8 cellular contexts compared by ENCODE assay signal in the genomic region with DNA sequence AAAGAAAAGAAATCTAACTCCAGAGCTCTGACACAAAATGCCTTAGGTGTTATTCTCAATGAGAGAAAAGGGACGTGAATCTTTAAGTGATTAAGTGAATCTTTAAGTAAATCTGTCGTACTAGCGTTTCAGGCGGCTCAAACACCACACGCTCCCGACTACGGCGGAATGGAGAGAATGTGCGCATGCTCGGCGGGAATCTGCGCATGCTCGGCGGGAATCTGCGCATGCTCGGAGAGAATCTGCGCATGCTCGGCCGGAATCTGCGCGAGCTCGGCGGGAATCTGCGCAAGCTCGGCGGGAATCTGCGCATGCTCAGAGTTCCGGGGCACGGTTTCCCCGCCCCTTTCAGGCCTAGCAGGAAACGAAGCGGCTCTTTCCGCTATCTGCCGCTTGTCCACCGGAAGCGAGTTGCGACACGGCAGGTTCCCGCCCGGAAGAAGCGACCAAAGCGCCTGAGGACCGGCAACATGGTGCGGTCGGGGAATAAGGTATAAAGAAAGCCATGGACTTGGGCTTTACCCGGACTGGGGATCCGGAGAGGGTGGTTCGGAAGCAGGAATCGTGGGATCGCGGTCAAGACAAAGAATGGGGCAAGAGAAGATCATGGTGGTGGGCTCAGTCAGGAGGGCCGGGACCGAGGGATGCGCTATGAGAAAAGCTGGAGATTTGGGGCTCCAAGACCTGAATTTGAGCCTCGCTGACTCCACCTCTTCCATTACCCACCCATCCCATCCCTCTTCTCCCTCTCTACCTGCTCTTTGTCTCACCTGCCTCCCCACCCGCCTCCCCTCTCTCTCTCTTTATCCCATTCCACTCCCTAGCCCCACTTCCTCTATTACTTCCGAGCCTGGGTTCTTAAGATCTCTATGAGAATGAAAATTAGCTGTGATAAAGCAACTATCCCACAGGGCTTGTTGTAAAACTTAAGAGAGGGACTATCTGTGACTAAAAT. TPM values are rescaled to one million over a fixed set of nuclear protein-coding genes. Genes with fewer than 3 reads are reported as not detected.
A peak's percentile ranks its signal among the peaks of the same experiment; 100 is the strongest.
DNase-seq lines count a peak whose midpoint lies in the region; ATAC-seq and TF ChIP-seq lines count a peak whose summit lies in the region.

A gene (plus strand): TSS at position 382 of the 955 bp plus-strand sequence. CDS start 89 bp downstream, at position 471.

- TF ChIP-seq CTCF in DND-41 (IDR thresholded peaks at IDR 0.05; ENCODE audit: borderline replicate concordance, extremely low read depth, low read length, poor library complexity, severe bottlenecking) (peak; percentile 2), LNCaP clone FGC (IDR thresholded peaks at IDR 0.05; ENCODE audit: control insufficient read depth, extremely low read depth, insufficient read depth) (no peak), esophagus squamous epithelium (IDR thresholded peaks at IDR 0.05) (peak in 1 of 6 experiments; percentile 54)

- peaks cover 48% of the 10 kb centered on the region for H3K4me1 Mint-ChIP-seq in activated T-helper 1 cell treated with anti-CD3 and anti-CD28 coated beads, Interleukin-12 subunit alpha, Interleukin-12 subunit beta, Interleukin-2, Interleukin-4 antibody, amounts not matched to agents 30 ng/mL and 10 ng/mL and 1 ng/mL, durations not matched to agents 14 hours and 24 hours and 36 hours (ENCODE audit: low read depth)

- H2AFZ ChIP-seq in DND-41 (ENCODE audit: low read depth, low read length) = peak within 1 kb of the TSS; percentile 75

- H3K9ac ChIP-seq in DND-41 (ENCODE audit: low read depth, low read length) = peak within 1 kb of the TSS; percentile 93

- peak; percentile 97 for DNase-seq in DND-41
- DNase-seq in GOT3 (lab: John Stamatoyannopoulos, UW) = peak; percentile 93
- DNase-seq in LNCaP clone FGC (ENCODE audit: low read depth) = peak; percentile 85
- DNase-seq in RPMI8226 = peak; percentile 94
- DNase-seq in activated T-helper 1 cell treated with anti-CD3 and anti-CD28 coated beads, Interleukin-12 subunit alpha, Interleukin-12 subunit beta, Interleukin-2, Interleukin-4 antibody, amounts not matched to agents 30 ng/mL and 10 ng/mL and 1 ng/mL, durations not matched to agents 14 hours and 24 hours and 36 hours (ENCODE audit: low spot score) = peak; percentile 95
- DNase-seq in esophagus squamous epithelium (lab: John Stamatoyannopoulos, UW) = peak; percentile 64
- peak; percentile 96 for DNase-seq in myocyte (ENCODE audit: low read depth)
- peak; percentile 93 to 95 for DNase-seq in stimulated activated CD8-positive, alpha-beta memory T cell treated with anti-CD3 and anti-CD28 coated beads, Interleukin-7, amount 100 ng/mL, for 4 hours (ENCODE audit: low read depth in 2 of 2)

- no peaks in the 10 kb centered on the region for H3K27me3 Mint-ChIP-seq in activated T-helper 1 cell treated with anti-CD3 and anti-CD28 coated beads, Interleukin-12 subunit alpha, Interleukin-12 subunit beta, Interleukin-2, Interleukin-4 antibody, amounts not matched to agents 30 ng/mL and 10 ng/mL and 1 ng/mL, durations not matched to agents 14 hours and 24 hours and 36 hours (ENCODE audit: insufficient read depth)

- WGBS in esophagus squamous epithelium, 2 donors = 0% methylated on average over 34 to 35 of the region's 57 CpGs

- H3K27ac Mint-ChIP-seq in activated T-helper 1 cell treated with anti-CD3 and anti-CD28 coated beads, Interleukin-12 subunit alpha, Interleukin-12 subunit beta, Interleukin-2, Interleukin-4 antibody, amounts not matched to agents 30 ng/mL and 10 ng/mL and 1 ng/mL, durations not matched to agents 14 hours and 24 hours and 36 hours = peak within 1 kb of the TSS; percentile 98

- peak within 1 kb of the TSS; percentile 99 for H3K4me3 Mint-ChIP-seq in activated T-helper 1 cell treated with anti-CD3 and anti-CD28 coated beads, Interleukin-12 subunit alpha, Interleukin-12 subunit beta, Interleukin-2, Interleukin-4 antibody, amounts not matched to agents 30 ng/mL and 10 ng/mL and 1 ng/mL, durations not matched to agents 14 hours and 24 hours and 36 hours

- H3K9me3 Mint-ChIP-seq in activated T-helper 1 cell treated with anti-CD3 and anti-CD28 coated beads, Interleukin-12 subunit alpha, Interleukin-12 subunit beta, Interleukin-2, Interleukin-4 antibody, amounts not matched to agents 30 ng/mL and 10 ng/mL and 1 ng/mL, durations not matched to agents 14 hours and 24 hours and 36 hours = no peaks in the 10 kb centered on the region

- H3K4me2 ChIP-seq in DND-41 (ENCODE audit: insufficient read depth, low read length) = peak within 1 kb of the TSS; percentile 83

- H3K36me3 ChIP-seq in DND-41 (ENCODE audit: insufficient read depth, low read length) (peaks cover 41% of the 10 kb centered on the region), esophagus squamous epithelium (peaks cover 0 to 38% (median 0%) of the 10 kb centered on the region in 3 donors)

- intact Hi-C loops in activated T-helper 1 cell treated with anti-CD3 and anti-CD28 coated beads, Interleukin-12 subunit alpha, Interleukin-12 subunit beta, Interleukin-2, Interleukin-4 antibody, amounts not matched to agents 30 ng/mL and 10 ng/mL and 1 ng/mL, durations not matched to agents 14 hours and 24 hours and 36 hours (cut with micrococcal nuclease) = loop anchor here (1.0 kb wide), 4 partner anchors 28 to 1300 kb away; a partner anchor contains a TSS
- intact Hi-C loops in esophagus squamous epithelium (cut with DNase I) = no loop called here

- H3K4me1 ChIP-seq in DND-41 (ENCODE audit: insufficient read depth, low read length) = peaks cover 48% of the 10 kb centered on the region
- H3K4me1 ChIP-seq in esophagus squamous epithelium = peaks cover 15 to 54% (median 26%) of the 10 kb centered on the region in 3 donors

- H3K27me3 ChIP-seq in DND-41 (ENCODE audit: insufficient read depth, low read length, poor library complexity) (no peaks in the 10 kb centered on the region), esophagus squamous epithelium (no peaks in the 10 kb centered on the region)

- H4K20me1 ChIP-seq in DND-41 (ENCODE audit: insufficient read depth, low read length) = peaks cover 25% of the 10 kb centered on the region

- peak in 3 of 4 donors; percentile 31 to 67 (median 67) for TF ChIP-seq POLR2A in esophagus squamous epithelium (IDR thresholded peaks at IDR 0.05)

- H3K4me3 ChIP-seq in DND-41 (ENCODE audit: low read depth in 1 of 2, low read length in 2 of 2) = peak within 1 kb of the TSS; percentile 74 to 82
- peak within 1 kb of the TSS; percentile 96 for H3K4me3 ChIP-seq in LNCaP clone FGC (ENCODE audit: low read depth, low read length)
- H3K4me3 ChIP-seq in esophagus squamous epithelium = peak within 1 kb of the TSS; percentile 72 to 98 (median 86)

- peak; percentile 83 for ATAC-seq in DND-41 (ENCODE audit: insufficient read depth, low read depth)

- H3K36me3 Mint-ChIP-seq in activated T-helper 1 cell treated with anti-CD3 and anti-CD28 coated beads, Interleukin-12 subunit alpha, Interleukin-12 subunit beta, Interleukin-2, Interleukin-4 antibody, amounts not matched to agents 30 ng/mL and 10 ng/mL and 1 ng/mL, durations not matched to agents 14 hours and 24 hours and 36 hours (ENCODE audit: low read depth) = peaks cover 42% of the 10 kb centered on the region

- peak within 1 kb of the TSS; percentile 99 for H3K27ac ChIP-seq in DND-41 (ENCODE audit: low read length)
- peak within 1 kb of the TSS; percentile 88 to 95 (median 94) for H3K27ac ChIP-seq in esophagus squamous epithelium

- peaks cover 47% of the 10 kb centered on the region for H3K79me2 ChIP-seq in DND-41 (ENCODE audit: insufficient read depth, low read length)

- H3K9me3 ChIP-seq in DND-41 (ENCODE audit: insufficient read depth, low read length, severe bottlenecking) (no peaks in the 10 kb centered on the region), esophagus squamous epithelium (no peaks in the 10 kb centered on the region)

RNA-seq across cellular contexts. Expression of the gene that starts here (rescaled TPM):
- 430 and 484 TPM in 2 replicates for total RNA-seq in activated T-helper 1 cell treated with anti-CD3 and anti-CD28 coated beads, Interleukin-12 subunit alpha, Interleukin-12 subunit beta, Interleukin-2, Interleukin-4 antibody, amounts not matched to agents 30 ng/mL and 10 ng/mL and 1 ng/mL, durations not matched to agents 14 hours and 24 hours and 36 hours
- total RNA-seq in esophagus squamous epithelium = 100 to 1,000 TPM in 3 of 4 donors, 10 to 100 TPM in 1; 87.3 to 202 (median 170) TPM
- 278 and 290 TPM in 2 replicates for total RNA-seq in myocyte
- 111 TPM for polyA plus RNA-seq in myocyte (2012)

Comparison
In these comparisons a context has a peak if more than half of its experiments do, and no peak if none do; other contexts are left out.
1. Peak in every context shown above with its lines: DNase-seq, ATAC-seq, H3K4me3 ChIP-seq and H3K27ac ChIP-seq.